In genomic region chr1:221440658-221441057, GRCh38 we compare ENCODE assay signal across 10 cellular contexts.
A peak's percentile ranks its signal among the peaks of the same experiment; 100 is the strongest.
DNase-seq lines count a peak whose midpoint lies in the region; ATAC-seq and TF ChIP-seq lines count a peak whose summit lies in the region.
"Had no signal": no experiment of that assay in that cellular context is flagged by ENCODE, and none has a peak within 500 bp of the region (broad histone marks: within the 10 kb centered on the region; RNA-seq: fewer than 3 reads in every experiment).

No MANE protein-coding gene starts in this region.

- peak overlapping the region in 1 of 2 donors; percentile 37 for H3K9ac ChIP-seq in stomach smooth muscle (ENCODE audit: low read length in 2 of 2)

- H3K9me3 Mint-ChIP-seq in activated CD4-positive, alpha-beta T cell treated with anti-CD3 and anti-CD28 coated beads, Interleukin-2, amount 10 ng/mL, durations not matched to agents 24 days and 14 days, result no peaks in the 10 kb centered on the region
- H3K9me3 Mint-ChIP-seq: GM23338 had no signal

- no peak for DNase-seq in activated CD4-positive, alpha-beta T cell treated with anti-CD3 and anti-CD28 coated beads, Interleukin-2, amount 10 ng/mL, durations not matched to agents 24 days and 14 days
- DNase-seq in activated CD4-positive, alpha-beta T cell treated with anti-CD3 and anti-CD28 coated beads, Interleukin-2, amount 50 U/mL, for 4 hours, result no peak
- DNase-seq in T-helper 17 cell (no peak), right atrium auricular region (ENCODE audit: low spot score) (no peak)

- intact Hi-C loops in activated CD4-positive, alpha-beta T cell treated with anti-CD3 and anti-CD28 coated beads, Interleukin-2, amount 10 ng/mL, durations not matched to agents 24 days and 14 days (cut with micrococcal nuclease), result loop anchor here (2.0 to 10.0 kb wide), 4 partner anchors 302 to 554 kb away; partner anchors contain the start of gene DUSP10

- no peaks in the 10 kb centered on the region for H3K36me3 Mint-ChIP-seq in activated CD4-positive, alpha-beta T cell treated with anti-CD3 and anti-CD28 coated beads, Interleukin-2, amount 10 ng/mL, durations not matched to agents 24 days and 14 days (ENCODE audit: low read depth)
- H3K36me3 Mint-ChIP-seq in T-helper 17 cell (ENCODE audit: low read depth), result no peaks in the 10 kb centered on the region
- H3K36me3 Mint-ChIP-seq: CD4-positive, CD25-positive, alpha-beta regulatory T cell had no signal

- H3K27ac Mint-ChIP-seq in activated CD4-positive, alpha-beta T cell treated with anti-CD3 and anti-CD28 coated beads, Interleukin-2, amount 10 ng/mL, durations not matched to agents 24 days and 14 days, result peak overlapping the region; percentile 52
- peak overlapping the region; percentile 91 for H3K27ac Mint-ChIP-seq in T-helper 17 cell
- H3K27ac Mint-ChIP-seq: GM23338 had no signal

- H3K36me3 ChIP-seq in right atrium auricular region, result no peaks in the 10 kb centered on the region
- no peaks in the 10 kb centered on the region for H3K36me3 ChIP-seq in stomach smooth muscle (ENCODE audit: control insufficient read depth in 2 of 2, insufficient read depth in 2 of 2, low read length in 2 of 2)

- H3K4me1 ChIP-seq in right atrium auricular region, result peaks cover 0 to 27% of the 10 kb centered on the region in 2 donors
- H3K4me1 ChIP-seq in stomach smooth muscle (ENCODE audit: control insufficient read depth, insufficient read depth, low read length), result peaks cover 12% of the 10 kb centered on the region

- H3K27me3 ChIP-seq in right atrium auricular region (no peaks in the 10 kb centered on the region), stomach smooth muscle (ENCODE audit: control insufficient read depth in 1 of 2, insufficient read depth in 2 of 2, low read length in 2 of 2) (no peaks in the 10 kb centered on the region)

- H3K27ac ChIP-seq in right atrium auricular region, result peak overlapping the region; percentile 73 to 75
- H3K27ac ChIP-seq in stomach smooth muscle (ENCODE audit: low read length), result peak overlapping the region; percentile 25

- H3K9me3 ChIP-seq in T-helper 17 cell (ENCODE audit: control insufficient read depth, low read length, poor library complexity, severe bottlenecking) (no peaks in the 10 kb centered on the region), right atrium auricular region (no peaks in the 10 kb centered on the region), stomach smooth muscle (ENCODE audit: control insufficient read depth in 2 of 2, low read length in 2 of 2) (no peaks in the 10 kb centered on the region)

- no peak overlapping the region for H3K4me3 Mint-ChIP-seq in activated CD4-positive, alpha-beta T cell treated with anti-CD3 and anti-CD28 coated beads, Interleukin-2, amount 10 ng/mL, durations not matched to agents 24 days and 14 days
- no peak overlapping the region for H3K4me3 Mint-ChIP-seq in T-helper 17 cell
- H3K4me3 Mint-ChIP-seq: CD4-positive, CD25-positive, alpha-beta regulatory T cell; GM23338 had no signal

- H3K4me1 Mint-ChIP-seq in activated CD4-positive, alpha-beta T cell treated with anti-CD3 and anti-CD28 coated beads, Interleukin-2, amount 10 ng/mL, durations not matched to agents 24 days and 14 days, result peaks cover 19% of the 10 kb centered on the region
- H3K4me1 Mint-ChIP-seq in T-helper 17 cell, result peaks cover 7% of the 10 kb centered on the region

- H3K4me3 ChIP-seq in right atrium auricular region, result no peak overlapping the region
- peak overlapping the region; percentile 2 to 40 for H3K4me3 ChIP-seq in stomach smooth muscle (ENCODE audit: low read length in 2 of 2)
- H3K4me3 ChIP-seq: GM23338 had no signal

- no peak for ATAC-seq in T-helper 17 cell
- no peak for ATAC-seq in HG02642 (IDR thresholded peaks at IDR 0.05; ENCODE audit: poor library complexity, unreplicated experiment)
- ATAC-seq in GM19463 (IDR thresholded peaks at IDR 0.05; ENCODE audit: unreplicated experiment), result no peak
- no peak for ATAC-seq in GM19395 (IDR thresholded peaks at IDR 0.05; ENCODE audit: unreplicated experiment)
- ATAC-seq: GM23338 had no signal

- TF ChIP-seq CTCF in right atrium auricular region (IDR thresholded peaks at IDR 0.05), result no peak

- peaks cover 7% of the 10 kb centered on the region for H3K27me3 Mint-ChIP-seq in activated CD4-positive, alpha-beta T cell treated with anti-CD3 and anti-CD28 coated beads, Interleukin-2, amount 10 ng/mL, durations not matched to agents 24 days and 14 days
- peaks cover 21% of the 10 kb centered on the region for H3K27me3 Mint-ChIP-seq in T-helper 17 cell
- H3K27me3 Mint-ChIP-seq: CD4-positive, CD25-positive, alpha-beta regulatory T cell had no signal

Comparison
In these comparisons a context has a peak if more than half of its experiments do, and no peak if none do; other contexts are left out.
1. H3K4me3 ChIP-seq: peak in stomach smooth muscle (2 of 2); none in right atrium auricular region (0 of 2).